Comparison of ENCODE assay signal across 6 cellular contexts in the genomic region with DNA sequence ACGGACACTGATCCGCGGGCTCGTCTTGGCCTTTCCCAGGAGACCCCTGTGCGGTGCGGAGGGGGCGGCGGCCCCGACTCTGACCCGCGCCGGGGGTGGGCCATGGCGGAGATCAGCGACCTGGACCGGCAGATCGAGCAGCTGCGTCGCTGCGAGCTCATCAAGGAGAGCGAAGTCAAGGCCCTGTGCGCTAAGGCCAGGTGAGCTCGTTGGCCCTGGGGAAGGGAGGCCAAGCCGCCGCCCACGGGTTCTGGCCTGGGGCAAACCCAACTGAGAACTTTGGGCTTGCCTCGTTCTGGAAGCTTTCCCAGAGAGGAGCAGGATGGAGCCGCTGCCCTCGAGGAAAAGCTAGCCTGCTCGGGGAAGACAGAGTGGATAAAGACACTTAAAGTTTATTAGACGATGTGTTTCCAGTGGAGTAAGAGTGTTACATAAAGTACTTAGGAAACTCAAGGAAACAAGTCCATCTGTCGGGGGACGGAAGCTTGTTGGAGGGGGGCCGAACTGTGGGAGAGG. TPM values are rescaled to one million over a fixed set of nuclear protein-coding genes. Genes with fewer than 3 reads are reported as not detected.
DNase-seq lines count a peak whose midpoint lies in the region; ATAC-seq and TF ChIP-seq lines count a peak whose summit lies in the region.

No MANE protein-coding gene starts in this region.

- peak overlapping the region; percentile 69 for H4K8ac ChIP-seq in trophoblast cell (ENCODE audit: low read depth, low read length)

- H3K4me2 ChIP-seq in trophoblast cell (ENCODE audit: low read length) = peak overlapping the region; percentile 65

- peaks cover 42% of the 10 kb centered on the region in 2 experiments for H3K36me3 ChIP-seq in trophoblast cell (ENCODE audit: control insufficient read depth in 1 of 2, insufficient read depth in 2 of 2, low read length in 2 of 2)

- no peaks in the 10 kb centered on the region for H3K9me3 ChIP-seq in trophoblast cell (ENCODE audit: insufficient read depth, low read depth, low read length)

- H3K14ac ChIP-seq in trophoblast cell (ENCODE audit: low read length) = peak overlapping the region; percentile 97

- no CpG with 5 or more reads among the region's 33 CpGs for WGBS in trophoblast cell (ENCODE audit: extremely low coverage, insufficient coverage, insufficient read length)

- no TSS peak for BruUV-seq in Calu3 (replicated peaks; lab: Mats Ljungman, UMichigan)

- H3K4me3 ChIP-seq in trophoblast cell (ENCODE audit: low read depth, low read length) = peak overlapping the region; percentile 98

- peak overlapping the region; percentile 98 for H2AK5ac ChIP-seq in trophoblast cell (ENCODE audit: low read length)

- CTCF ChIA-PET in Calu3 (lab: Charles Lee) = interaction anchor here (0.5 to 1.3 kb wide), 3 partner anchors 15 to 255 kb away, joined by 3 to 7 read pairs (median 6); a partner anchor contains a TSS

- H3K27ac Mint-ChIP-seq in Calu3 (ENCODE audit: unreplicated experiment) = peak overlapping the region; percentile 88

- H3K79me2 ChIP-seq in trophoblast cell (ENCODE audit: control insufficient read depth, insufficient read depth, low read length, poor library complexity) = peaks cover 12% of the 10 kb centered on the region

- peak overlapping the region; percentile 100 for H3K4ac ChIP-seq in trophoblast cell (ENCODE audit: low read depth, low read length)

- H3K9me3 Mint-ChIP-seq in Calu3 (ENCODE audit: low read depth, unreplicated experiment) = no peaks in the 10 kb centered on the region

- peak overlapping the region; percentile 85 for H3K27ac ChIP-seq in cingulate gyrus (ENCODE audit: low read depth, low read length)
- H3K27ac ChIP-seq in trophoblast cell (ENCODE audit: low read depth, low read length) = peak overlapping the region; percentile 4

- H4K91ac ChIP-seq in trophoblast cell (ENCODE audit: low read depth, low read length) = peak overlapping the region; percentile 86

- H3K36me3 Mint-ChIP-seq in Calu3 (ENCODE audit: insufficient read depth, unreplicated experiment) = peaks cover 84% of the 10 kb centered on the region

- H3K27me3 ChIP-seq in trophoblast cell (ENCODE audit: insufficient read depth, low read length) = no peaks in the 10 kb centered on the region

- peak overlapping the region; percentile 76 for H2BK5ac ChIP-seq in trophoblast cell (ENCODE audit: low read depth, low read length, poor library complexity)

- peak overlapping the region; percentile 33 for H2BK120ac ChIP-seq in trophoblast cell (ENCODE audit: insufficient read depth, low read length, poor library complexity)

- ATAC-seq in HG03159 (IDR thresholded peaks at IDR 0.05; ENCODE audit: unreplicated experiment) = peak; percentile 32

- TF ChIP-seq CTCF in Calu3 (IDR thresholded peaks at IDR 0.05; ENCODE audit: unreplicated experiment) = no peak

- peaks cover 23% of the 10 kb centered on the region for H3K4me1 Mint-ChIP-seq in Calu3 (ENCODE audit: low read depth, unreplicated experiment)

- peak overlapping the region; percentile 97 for H3K9ac ChIP-seq in trophoblast cell (ENCODE audit: low read length)

- H3K27me3 Mint-ChIP-seq in Calu3 (ENCODE audit: unreplicated experiment) = no peaks in the 10 kb centered on the region

- intact Hi-C loops in Calu3 (cut with micrococcal nuclease; ENCODE audit: unreplicated experiment) = no loop called here

- H4K12ac ChIP-seq in trophoblast cell (ENCODE audit: low read depth, low read length) = peak overlapping the region; percentile 13

- DNase-seq in Calu3 = no peak
- DNase-seq in trophoblast cell = peak in 1 of 2 donors; percentile 51
- no peak for DNase-seq in stimulated activated CD4-positive, alpha-beta T cell treated with anti-CD3 and anti-CD28 coated beads, Interleukin-4, amount 100 ng/mL, for 24 hours
- no peak for DNase-seq in OCI-M1 (lab: John Stamatoyannopoulos, UW)

- H3K4me1 ChIP-seq in trophoblast cell (ENCODE audit: control insufficient read depth in 1 of 2, insufficient read depth in 2 of 2, low read length in 2 of 2) = peaks cover 4 to 10% of the 10 kb centered on the region in 2 experiments

- H3K18ac ChIP-seq in trophoblast cell (ENCODE audit: low read length) = peak overlapping the region; percentile 80

- no peak overlapping the region for H3K23ac ChIP-seq in trophoblast cell (ENCODE audit: low read length)

- H3K79me1 ChIP-seq in trophoblast cell (ENCODE audit: low read length) = peaks cover 5% of the 10 kb centered on the region

- H3K4me3 Mint-ChIP-seq in Calu3 (ENCODE audit: low read depth, unreplicated experiment) = peak overlapping the region; percentile 87

- H2AFZ ChIP-seq in trophoblast cell (ENCODE audit: insufficient read depth, low read length, poor library complexity) = peak overlapping the region; percentile 63

- peak overlapping the region; percentile 45 for H2BK12ac ChIP-seq in trophoblast cell (ENCODE audit: low read length)

RNA-seq across cellular contexts. Expression of a gene that starts 0.5 kb away (rescaled TPM):
- total RNA-seq in Calu3 (2022) = 184 and 187 TPM in 2 replicates
- 118 and 119 TPM in 2 replicates for polyA plus RNA-seq in trophoblast cell (2013)

RNA-seq across cellular contexts. Expression of a gene that starts 10.8 kb away (rescaled TPM):
- 1,549 and 1,562 TPM in 2 replicates for total RNA-seq in Calu3 (2022)
- 965 and 1,015 TPM in 2 replicates for polyA plus RNA-seq in trophoblast cell (2013)

RNA-seq across cellular contexts. Expression of a gene that starts 15.4 kb away (rescaled TPM):
- 3.6 and 4.7 TPM in 2 replicates for total RNA-seq in Calu3 (2022)
- 0.74 and 0.90 TPM in 2 replicates for polyA plus RNA-seq in trophoblast cell (2013)

RNA-seq across cellular contexts. Expression of a gene that starts 19.7 kb away (rescaled TPM):
- total RNA-seq in Calu3 (2022) = 21.1 and 28.0 TPM in 2 replicates
- 47.2 and 47.3 TPM in 2 replicates for polyA plus RNA-seq in trophoblast cell (2013)

RNA-seq across cellular contexts. Expression of a gene that starts 37.0 kb away (rescaled TPM):
- total RNA-seq in Calu3 (2022) = 7.8 and 9.4 TPM in 2 replicates
- polyA plus RNA-seq in trophoblast cell (2013) = 3.2 and 3.5 TPM in 2 replicates
